35 cellular contexts compared by ENCODE assay signal in the genomic region with DNA sequence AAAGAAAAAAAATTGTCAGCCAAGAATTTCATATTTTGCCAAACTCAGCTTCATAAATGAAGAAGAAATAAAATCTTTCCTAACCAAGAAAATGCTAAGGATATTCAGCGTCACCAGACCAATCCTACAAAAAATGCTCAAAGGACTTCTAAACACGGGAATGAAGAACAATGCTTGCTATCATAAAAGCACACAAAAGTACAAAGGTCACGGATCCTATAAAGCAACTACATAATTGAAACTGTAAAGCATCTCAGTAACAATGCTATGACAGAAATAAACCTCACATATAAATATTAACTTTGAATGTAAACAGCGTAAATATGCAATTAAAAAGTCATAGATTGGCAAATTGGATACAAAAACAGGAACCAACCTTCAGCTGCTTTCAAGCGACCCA.
"Had no signal": no experiment of that assay in that cellular context is flagged by ENCODE, and none has a peak within 500 bp of the region (broad histone marks: within the 10 kb centered on the region; RNA-seq: fewer than 3 reads in every experiment).

No MANE protein-coding gene starts in this region.

- H3K27ac ChIP-seq: KMS-11 had no signal

- H3K27me3 ChIP-seq: MG63 had no signal

- DNase-seq: Karpas-422, Kasumi-1, MG63, MM.1S, MV-4-11, NCI-H1048, NCI-H1092, NCI-H1092 treated with DMSO at 0.1 percent for 48 hours, NCI-H1105, NCI-H1105 treated with DMSO at 0.1 percent for 48 hours, NCI-H1417, NCI-H1417 treated with DMSO at 0.1 percent for 48 hours, NCI-H1436, NCI-H1436 treated with DMSO at 0.1 percent for 48 hours, NCI-H146, NCI-H1694, NCI-H1694 treated with DMSO at 0.1 percent for 48 hours, NCI-H187, NCI-H187 treated with DMSO at 0.1 percent for 48 hours, NCI-H1930, NCI-H2029, NCI-H2029 treated with DMSO at 0.1 percent for 48 hours, NCI-H2081, NCI-H2081 treated with DMSO at 0.1 percent for 48 hours, NCI-H2107, NCI-H2171, NCI-H2171 treated with DMSO at 0.1 percent for 48 hours, NCI-H2227 treated with DMSO at 0.1 percent for 48 hours, NCI-H226, NCI-H345, NCI-H446, NCI-H446 treated with DMSO at 0.1 percent for 48 hours, NCI-H510A, NCI-H510A treated with DMSO at 0.1 percent for 48 hours had no signal

- H3K4me3 ChIP-seq: MG63 had no signal

- H3K4me2 ChIP-seq: KMS-11 had no signal

- H3K9ac ChIP-seq: KMS-11 had no signal

- H3K9me3 ChIP-seq: MG63 had no signal

- H3K36me3 ChIP-seq: MG63 had no signal
